ENCODE assay signal across 1 cellular context in genomic region chr15:34437687-34438086, GRCh38.
TF ChIP-seq lines count a peak whose summit lies in the region.

Gene GOLGA8A, minus strand, starts transcription at chr15:34437808. Its CDS starts 48,117 bp downstream, at chr15:34389691.

TF ChIP-seq in A549, 52 proteins besides CTCF, POLR2A, EP300 and RAD21 (continued from another document):
- TF ChIP-seq JUNB (IDR thresholded peaks at IDR 0.05) = no peak
